Comparison of ENCODE assay signal across 9 cellular contexts in the genomic region with DNA sequence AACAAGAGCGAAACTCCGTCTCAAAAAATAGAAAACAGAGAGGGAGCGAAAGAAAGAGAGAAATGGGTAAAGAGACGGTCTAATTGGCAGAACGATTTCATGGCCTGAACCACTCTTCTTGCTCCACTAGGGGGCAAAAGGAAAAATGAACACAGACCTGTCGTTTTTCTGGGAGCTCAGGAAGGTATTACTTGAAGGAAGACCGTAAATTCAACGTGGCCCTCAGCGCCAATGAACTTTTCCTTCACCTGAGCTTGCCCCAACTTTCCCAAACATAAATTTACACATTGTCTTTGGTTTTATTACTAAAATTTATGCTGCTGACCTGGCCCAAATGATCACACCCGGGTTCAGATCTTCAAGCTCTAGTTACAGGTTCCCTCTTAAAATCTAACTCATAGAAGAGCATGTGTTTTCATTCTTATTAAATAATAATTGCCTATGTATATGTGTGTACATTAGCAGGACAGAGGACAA.
DNase-seq lines count a peak whose midpoint lies in the region; ATAC-seq, FAIRE-seq and TF ChIP-seq lines count a peak whose summit lies in the region.
"Had no signal": no experiment of that assay in that cellular context is flagged by ENCODE, and none has a peak within 500 bp of the region (broad histone marks: within the 10 kb centered on the region; RNA-seq: fewer than 3 reads in every experiment).

No MANE protein-coding gene starts in this region.

- H3K4me1 ChIP-seq in left ventricle myocardium inferior: peaks cover 14% of the 10 kb centered on the region
- H3K4me1 ChIP-seq in CD4-positive, alpha-beta memory T cell (ENCODE audit: insufficient read depth, low read length): no peaks in the 10 kb centered on the region

- intact Hi-C loops in left ventricle myocardium inferior (cut with micrococcal nuclease): no loop called here
- intact Hi-C loops in CD4-positive, alpha-beta memory T cell (cut with micrococcal nuclease): loop anchor here (2.0 kb wide), 2 partner anchors 62 to 382 kb away; no protein-coding TSS in a partner anchor

- H3K27ac ChIP-seq in left ventricle myocardium inferior (replicated peaks): no peak overlapping the region
- no peak overlapping the region for H3K27ac ChIP-seq in CD4-positive, alpha-beta memory T cell (ENCODE audit: low read depth, low read length)

- ATAC-seq in HG03354 (IDR thresholded peaks at IDR 0.05; ENCODE audit: poor library complexity, severe bottlenecking, unreplicated experiment) (peak; percentile 53), GM18909 (IDR thresholded peaks at IDR 0.05; ENCODE audit: poor library complexity, unreplicated experiment) (no peak)
- ATAC-seq in effector memory CD8-positive, alpha-beta T cell (replicated peaks): no peak

- no peaks in the 10 kb centered on the region for H3K27me3 ChIP-seq in left ventricle myocardium inferior (ENCODE audit: low read depth)
- no peaks in the 10 kb centered on the region for H3K27me3 ChIP-seq in CD4-positive, alpha-beta memory T cell (ENCODE audit: insufficient read depth, low read length)

- no peaks in the 10 kb centered on the region for H3K36me3 Mint-ChIP-seq in effector memory CD8-positive, alpha-beta T cell (ENCODE audit: insufficient read depth)
- no peaks in the 10 kb centered on the region for H3K36me3 Mint-ChIP-seq in CD4-positive, alpha-beta memory T cell

- H3K27ac Mint-ChIP-seq in effector memory CD8-positive, alpha-beta T cell: no peak overlapping the region
- no peak overlapping the region for H3K27ac Mint-ChIP-seq in CD4-positive, alpha-beta memory T cell

- no peaks in the 10 kb centered on the region for H3K36me3 ChIP-seq in left ventricle myocardium inferior
- H3K36me3 ChIP-seq in CD4-positive, alpha-beta memory T cell (ENCODE audit: insufficient read depth, low read length): no peaks in the 10 kb centered on the region

- DNase-seq in D721Med (ENCODE audit: insufficient read length, low spot score): no peak
- peak; percentile 28 for DNase-seq in SKM-1 treated with dmso at 0.1 percent for 144 hours (lab: John Stamatoyannopoulos, UW; ENCODE audit: unreplicated experiment)
- DNase-seq in left ventricle myocardium inferior: no peak
- DNase-seq in superior temporal gyrus (ENCODE audit: extremely low spot score): peak; percentile 76
- DNase-seq in effector memory CD8-positive, alpha-beta T cell: no peak
- no peak for DNase-seq in CD4-positive, alpha-beta memory T cell
- DNase-seq: left cardiac atrium had no signal

- TF ChIP-seq CTCF in D721Med (IDR thresholded peaks at IDR 0.05; ENCODE audit: insufficient read depth, missing control alignments): peak; percentile 58
- TF ChIP-seq CTCF in left ventricle myocardium inferior (IDR thresholded peaks at IDR 0.05; ENCODE audit: borderline replicate concordance): peak; percentile 70

- H3K4me3 ChIP-seq in left ventricle myocardium inferior: no peak overlapping the region
- no peak overlapping the region for H3K4me3 ChIP-seq in CD4-positive, alpha-beta memory T cell (ENCODE audit: low read length in 2 of 2)

- CTCF ChIA-PET in CD4-positive, alpha-beta memory T cell (lab: Charles Lee; ENCODE audit: partially characterized antibody): interaction anchor here (0.7 to 2.0 kb wide), 9 partner anchors 8 to 385 kb away, joined by 3 to 5 read pairs (median 4); no protein-coding TSS in a partner anchor

- POLR2A ChIA-PET in CD4-positive, alpha-beta memory T cell (lab: Charles Lee; ENCODE audit: partially characterized antibody): no interaction called here

- H3K27me3 Mint-ChIP-seq in effector memory CD8-positive, alpha-beta T cell: peaks cover 0 to 31% of the 10 kb centered on the region in 2 donors
- peaks cover 6 to 11% of the 10 kb centered on the region in 2 donors for H3K27me3 Mint-ChIP-seq in CD4-positive, alpha-beta memory T cell

- peaks cover 10 to 11% of the 10 kb centered on the region in 2 donors for H3K4me1 Mint-ChIP-seq in effector memory CD8-positive, alpha-beta T cell (ENCODE audit: low read depth in 2 of 2)
- peaks cover 0 to 7% (median under 1%) of the 10 kb centered on the region in 4 donors for H3K4me1 Mint-ChIP-seq in CD4-positive, alpha-beta memory T cell

- FAIRE-seq in D721Med (lab: Jason Lieb, UNC): no peak

- H3K9me3 ChIP-seq in left ventricle myocardium inferior (replicated peaks): no peaks in the 10 kb centered on the region
- H3K9me3 ChIP-seq in CD4-positive, alpha-beta memory T cell (ENCODE audit: control insufficient read depth in 1 of 2, low read length in 2 of 2): no peaks in the 10 kb centered on the region

- H3K9me3 Mint-ChIP-seq in effector memory CD8-positive, alpha-beta T cell: no peaks in the 10 kb centered on the region
- no peaks in the 10 kb centered on the region for H3K9me3 Mint-ChIP-seq in CD4-positive, alpha-beta memory T cell

- H3K4me3 Mint-ChIP-seq in effector memory CD8-positive, alpha-beta T cell: no peak overlapping the region
- H3K4me3 Mint-ChIP-seq in CD4-positive, alpha-beta memory T cell: no peak overlapping the region

Comparison
In these comparisons a context has a peak if more than half of its experiments do, and no peak if none do; other contexts are left out.
1. DNase-seq: peak in SKM-1 treated with dmso at 0.1 percent for 144 hours (single experiment) and superior temporal gyrus (single experiment); none in D721Med (single experiment), left ventricle myocardium inferior (single experiment), effector memory CD8-positive, alpha-beta T cell (0 of 3) and CD4-positive, alpha-beta memory T cell (0 of 5).